In genomic region chr18:78457011-78457410, GRCh38 we compare ENCODE assay signal across 23 cellular contexts.
"Had no signal": no experiment of that assay in that cellular context is flagged by ENCODE, and none has a peak within 500 bp of the region (broad histone marks: within the 10 kb centered on the region; RNA-seq: fewer than 3 reads in every experiment).

No MANE protein-coding gene starts in this region.

- H3K4me3 ChIP-seq: esophagus squamous epithelium, gastrocnemius medialis, heart right ventricle, left lung, lower lobe of right lung, mucosa of descending colon had no signal

- H3K36me3 ChIP-seq: esophagus squamous epithelium, gastrocnemius medialis, heart right ventricle, left lung, lower lobe of right lung had no signal

- H3K4me1 Mint-ChIP-seq: mesothelial cell of epicardium, naive B cell had no signal

- H3K36me3 Mint-ChIP-seq: mesothelial cell of epicardium; naive B cell; naive thymus-derived CD8-positive, alpha-beta T cell had no signal

- DNase-seq: cortex of kidney; effector CD8-positive, alpha-beta T cell; effector memory CD8-positive, alpha-beta T cell; endodermal cell; erythroblast; esophagus squamous epithelium; foreskin fibroblast; foreskin melanocyte; gastrocnemius medialis; glutamatergic neuron; head of caudate nucleus; heart right ventricle; hippocampal formation; left cardiac atrium; left lung; left ventricle myocardium superior; lower lobe of right lung; mesenchymal stem cell; mucosa of descending colon; naive B cell; naive thymus-derived CD8-positive, alpha-beta T cell had no signal

- H3K27me3 Mint-ChIP-seq: dendritic cell treated with granulocyte-macrophage colony-stimulating factor and Interleukin-4, amounts not matched to agents 40 ng/mL and 50 ng/mL, for 4 days; naive thymus-derived CD8-positive, alpha-beta T cell had no signal

- H3K27me3 ChIP-seq: esophagus squamous epithelium, gastrocnemius medialis, heart right ventricle, left lung had no signal

- H3K4me3 Mint-ChIP-seq: dendritic cell treated with granulocyte-macrophage colony-stimulating factor and Interleukin-4, amounts not matched to agents 40 ng/mL and 50 ng/mL, for 4 days; effector memory CD8-positive, alpha-beta T cell; endodermal cell; mesothelial cell of epicardium; naive B cell; naive thymus-derived CD8-positive, alpha-beta T cell had no signal

- H3K27ac Mint-ChIP-seq: dendritic cell treated with granulocyte-macrophage colony-stimulating factor and Interleukin-4, amounts not matched to agents 40 ng/mL and 50 ng/mL, for 4 days; endodermal cell; mesothelial cell of epicardium; naive B cell; naive thymus-derived CD8-positive, alpha-beta T cell had no signal

- H3K9me3 Mint-ChIP-seq: dendritic cell treated with granulocyte-macrophage colony-stimulating factor and Interleukin-4, amounts not matched to agents 40 ng/mL and 50 ng/mL, for 4 days; endodermal cell had no signal
